ENCODE assay signal across 1 cellular context in the genomic region with DNA sequence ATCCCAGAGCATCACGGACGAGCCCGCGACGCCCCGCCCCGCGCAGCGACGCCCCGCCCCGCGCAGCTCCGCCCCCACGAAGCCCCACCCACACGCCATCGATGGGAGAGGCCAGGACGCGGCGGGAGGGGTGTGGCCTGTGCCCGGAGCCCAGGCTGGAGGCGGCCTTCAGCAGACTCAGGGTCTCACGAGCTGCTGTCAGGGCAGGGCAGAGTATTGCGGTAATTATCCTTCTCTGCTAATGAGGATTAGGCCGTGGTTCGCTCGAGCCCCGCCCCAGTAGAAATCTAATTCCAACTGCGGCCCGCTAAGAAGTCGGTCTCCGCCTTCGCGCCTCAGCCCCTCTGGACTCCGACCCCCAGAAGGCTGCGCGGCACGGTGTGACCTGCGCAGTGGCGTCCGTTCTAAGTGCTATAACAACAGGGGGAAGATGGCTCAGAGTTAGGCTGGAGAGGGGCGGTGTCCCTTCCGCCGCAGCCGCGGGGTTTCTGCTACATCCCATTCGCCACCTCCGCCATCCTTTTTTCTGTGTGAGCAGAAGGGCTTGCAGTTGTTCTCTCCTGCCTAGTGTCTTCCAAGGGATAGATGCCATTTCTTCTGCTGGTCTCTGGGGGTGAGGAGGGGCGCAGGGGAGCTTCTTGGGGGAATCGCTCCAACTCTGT.
TF ChIP-seq lines count a peak whose summit lies in the region.

No MANE protein-coding gene starts in this region.

TF ChIP-seq in HepG2, 621 proteins besides CTCF, POLR2A, EP300 and RAD21 (continued from another document and continues in another):
- TF ChIP-seq, protein P1, sequence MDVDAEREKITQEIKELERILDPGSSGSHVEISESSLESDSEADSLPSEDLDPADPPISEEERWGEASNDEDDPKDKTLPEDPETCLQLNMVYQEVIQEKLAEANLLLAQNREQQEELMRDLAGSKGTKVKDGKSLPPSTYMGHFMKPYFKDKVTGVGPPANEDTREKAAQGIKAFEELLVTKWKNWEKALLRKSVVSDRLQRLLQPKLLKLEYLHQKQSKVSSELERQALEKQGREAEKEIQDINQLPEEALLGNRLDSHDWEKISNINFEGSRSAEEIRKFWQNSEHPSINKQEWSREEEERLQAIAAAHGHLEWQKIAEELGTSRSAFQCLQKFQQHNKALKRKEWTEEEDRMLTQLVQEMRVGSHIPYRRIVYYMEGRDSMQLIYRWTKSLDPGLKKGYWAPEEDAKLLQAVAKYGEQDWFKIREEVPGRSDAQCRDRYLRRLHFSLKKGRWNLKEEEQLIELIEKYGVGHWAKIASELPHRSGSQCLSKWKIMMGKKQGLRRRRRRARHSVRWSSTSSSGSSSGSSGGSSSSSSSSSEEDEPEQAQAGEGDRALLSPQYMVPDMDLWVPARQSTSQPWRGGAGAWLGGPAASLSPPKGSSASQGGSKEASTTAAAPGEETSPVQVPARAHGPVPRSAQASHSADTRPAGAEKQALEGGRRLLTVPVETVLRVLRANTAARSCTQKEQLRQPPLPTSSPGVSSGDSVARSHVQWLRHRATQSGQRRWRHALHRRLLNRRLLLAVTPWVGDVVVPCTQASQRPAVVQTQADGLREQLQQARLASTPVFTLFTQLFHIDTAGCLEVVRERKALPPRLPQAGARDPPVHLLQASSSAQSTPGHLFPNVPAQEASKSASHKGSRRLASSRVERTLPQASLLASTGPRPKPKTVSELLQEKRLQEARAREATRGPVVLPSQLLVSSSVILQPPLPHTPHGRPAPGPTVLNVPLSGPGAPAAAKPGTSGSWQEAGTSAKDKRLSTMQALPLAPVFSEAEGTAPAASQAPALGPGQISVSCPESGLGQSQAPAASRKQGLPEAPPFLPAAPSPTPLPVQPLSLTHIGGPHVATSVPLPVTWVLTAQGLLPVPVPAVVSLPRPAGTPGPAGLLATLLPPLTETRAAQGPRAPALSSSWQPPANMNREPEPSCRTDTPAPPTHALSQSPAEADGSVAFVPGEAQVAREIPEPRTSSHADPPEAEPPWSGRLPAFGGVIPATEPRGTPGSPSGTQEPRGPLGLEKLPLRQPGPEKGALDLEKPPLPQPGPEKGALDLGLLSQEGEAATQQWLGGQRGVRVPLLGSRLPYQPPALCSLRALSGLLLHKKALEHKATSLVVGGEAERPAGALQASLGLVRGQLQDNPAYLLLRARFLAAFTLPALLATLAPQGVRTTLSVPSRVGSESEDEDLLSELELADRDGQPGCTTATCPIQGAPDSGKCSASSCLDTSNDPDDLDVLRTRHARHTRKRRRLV (CRISPR knock-in tag; IDR thresholded peaks at IDR 0.05) = no peak
- TF ChIP-seq ZNF766 (CRISPR knock-in tag; IDR thresholded peaks at IDR 0.05; ENCODE audit: borderline replicate concordance) (no peak), ZFP36L2 (CRISPR knock-in tag; IDR thresholded peaks at IDR 0.05) (no peak), KLF6 (CRISPR knock-in tag; IDR thresholded peaks at IDR 0.05) (no peak; the same call in 1 of the 2 replicates), GATAD1 (CRISPR knock-in tag; IDR thresholded peaks at IDR 0.05) (peak; percentile 67), SALL1 (CRISPR knock-in tag; IDR thresholded peaks at IDR 0.05) (peak; percentile 56; the same call in 1 of the 2 replicates), ZNF570 (CRISPR knock-in tag; IDR thresholded peaks at IDR 0.05; ENCODE audit: borderline replicate concordance) (no peak), NR3C1 (CRISPR knock-in tag; IDR thresholded peaks at IDR 0.05) (no peak), HMGA1 (CRISPR knock-in tag; conservative IDR thresholded peaks at IDR 0.05) (no peak), ZFY (CRISPR knock-in tag; IDR thresholded peaks at IDR 0.05) (peak; percentile 98), ZNF329 (CRISPR knock-in tag; IDR thresholded peaks at IDR 0.05; ENCODE audit: low read depth) (no peak; the same call in 1 of the 2 replicates), DNMT1 (CRISPR knock-in tag; IDR thresholded peaks at IDR 0.05) (no peak), NCOA5 (CRISPR knock-in tag; IDR thresholded peaks at IDR 0.05) (no peak), ZSCAN9 (CRISPR knock-in tag; IDR thresholded peaks at IDR 0.05; ENCODE audit: borderline replicate concordance) (0 out of 2 replicates have a peak, but pooled peaks have one; percentile 15), DMAP1 (CRISPR knock-in tag; IDR thresholded peaks at IDR 0.05) (no peak), ZNF607 (CRISPR knock-in tag; IDR thresholded peaks at IDR 0.05; ENCODE audit: borderline replicate concordance) (peak; percentile 44; the same call in 1 of the 2 replicates), SAP130 (CRISPR knock-in tag; IDR thresholded peaks at IDR 0.05; ENCODE audit: low read depth) (peak; percentile 79), FOXA1 (IDR thresholded peaks at IDR 0.05) (no peak), FOXA1 (CRISPR knock-in tag; IDR thresholded peaks at IDR 0.05) (peak; percentile 45; the same call in 1 of the 2 replicates), SOX13 (IDR thresholded peaks at IDR 0.05) (no peak), SOX13 (CRISPR knock-in tag; conservative IDR thresholded peaks at IDR 0.05 in 1 of 2, IDR thresholded peaks at IDR 0.05 in 1 of 2) (peak in 1 of 2 experiments; percentile 4; a peak in 1 of 4 replicates)
- TF ChIP-seq, protein P2, sequence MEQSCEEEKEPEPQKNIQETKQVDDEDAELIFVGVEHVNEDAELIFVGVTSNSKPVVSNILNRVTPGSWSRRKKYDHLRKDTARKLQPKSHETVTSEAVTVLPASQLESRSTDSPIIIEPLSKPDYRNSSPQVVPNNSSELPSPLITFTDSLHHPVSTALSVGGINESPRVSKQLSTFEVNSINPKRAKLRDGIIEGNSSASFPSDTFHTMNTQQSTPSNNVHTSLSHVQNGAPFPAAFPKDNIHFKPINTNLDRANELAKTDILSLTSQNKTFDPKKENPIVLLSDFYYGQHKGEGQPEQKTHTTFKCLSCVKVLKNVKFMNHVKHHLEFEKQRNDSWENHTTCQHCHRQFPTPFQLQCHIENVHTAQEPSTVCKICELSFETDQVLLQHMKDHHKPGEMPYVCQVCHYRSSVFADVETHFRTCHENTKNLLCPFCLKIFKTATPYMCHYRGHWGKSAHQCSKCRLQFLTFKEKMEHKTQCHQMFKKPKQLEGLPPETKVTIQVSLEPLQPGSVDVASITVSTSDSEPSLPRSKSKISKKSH (CRISPR knock-in tag; IDR thresholded peaks at IDR 0.05; ENCODE audit: borderline replicate concordance) = peak; percentile 37; the same call in 1 of the 2 replicates
- TF ChIP-seq, protein P3, sequence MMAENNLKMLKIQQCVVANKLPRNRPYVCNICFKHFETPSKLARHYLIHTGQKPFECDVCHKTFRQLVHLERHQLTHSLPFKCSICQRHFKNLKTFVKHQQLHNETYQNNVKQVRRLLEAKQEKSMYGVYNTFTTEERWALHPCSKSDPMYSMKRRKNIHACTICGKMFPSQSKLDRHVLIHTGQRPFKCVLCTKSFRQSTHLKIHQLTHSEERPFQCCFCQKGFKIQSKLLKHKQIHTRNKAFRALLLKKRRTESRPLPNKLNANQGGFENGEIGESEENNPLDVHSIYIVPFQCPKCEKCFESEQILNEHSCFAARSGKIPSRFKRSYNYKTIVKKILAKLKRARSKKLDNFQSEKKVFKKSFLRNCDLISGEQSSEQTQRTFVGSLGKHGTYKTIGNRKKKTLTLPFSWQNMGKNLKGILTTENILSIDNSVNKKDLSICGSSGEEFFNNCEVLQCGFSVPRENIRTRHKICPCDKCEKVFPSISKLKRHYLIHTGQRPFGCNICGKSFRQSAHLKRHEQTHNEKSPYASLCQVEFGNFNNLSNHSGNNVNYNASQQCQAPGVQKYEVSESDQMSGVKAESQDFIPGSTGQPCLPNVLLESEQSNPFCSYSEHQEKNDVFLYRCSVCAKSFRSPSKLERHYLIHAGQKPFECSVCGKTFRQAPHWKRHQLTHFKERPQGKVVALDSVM (CRISPR knock-in tag; IDR thresholded peaks at IDR 0.05) = 0 out of 2 replicates have a peak, but pooled peaks have one; percentile 42
- TF ChIP-seq, protein P4, sequence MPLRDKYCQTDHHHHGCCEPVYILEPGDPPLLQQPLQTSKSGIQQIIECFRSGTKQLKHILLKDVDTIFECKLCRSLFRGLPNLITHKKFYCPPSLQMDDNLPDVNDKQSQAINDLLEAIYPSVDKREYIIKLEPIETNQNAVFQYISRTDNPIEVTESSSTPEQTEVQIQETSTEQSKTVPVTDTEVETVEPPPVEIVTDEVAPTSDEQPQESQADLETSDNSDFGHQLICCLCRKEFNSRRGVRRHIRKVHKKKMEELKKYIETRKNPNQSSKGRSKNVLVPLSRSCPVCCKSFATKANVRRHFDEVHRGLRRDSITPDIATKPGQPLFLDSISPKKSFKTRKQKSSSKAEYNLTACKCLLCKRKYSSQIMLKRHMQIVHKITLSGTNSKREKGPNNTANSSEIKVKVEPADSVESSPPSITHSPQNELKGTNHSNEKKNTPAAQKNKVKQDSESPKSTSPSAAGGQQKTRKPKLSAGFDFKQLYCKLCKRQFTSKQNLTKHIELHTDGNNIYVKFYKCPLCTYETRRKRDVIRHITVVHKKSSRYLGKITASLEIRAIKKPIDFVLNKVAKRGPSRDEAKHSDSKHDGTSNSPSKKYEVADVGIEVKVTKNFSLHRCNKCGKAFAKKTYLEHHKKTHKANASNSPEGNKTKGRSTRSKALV (CRISPR knock-in tag; IDR thresholded peaks at IDR 0.05) = no peak
- TF ChIP-seq, protein P5, sequence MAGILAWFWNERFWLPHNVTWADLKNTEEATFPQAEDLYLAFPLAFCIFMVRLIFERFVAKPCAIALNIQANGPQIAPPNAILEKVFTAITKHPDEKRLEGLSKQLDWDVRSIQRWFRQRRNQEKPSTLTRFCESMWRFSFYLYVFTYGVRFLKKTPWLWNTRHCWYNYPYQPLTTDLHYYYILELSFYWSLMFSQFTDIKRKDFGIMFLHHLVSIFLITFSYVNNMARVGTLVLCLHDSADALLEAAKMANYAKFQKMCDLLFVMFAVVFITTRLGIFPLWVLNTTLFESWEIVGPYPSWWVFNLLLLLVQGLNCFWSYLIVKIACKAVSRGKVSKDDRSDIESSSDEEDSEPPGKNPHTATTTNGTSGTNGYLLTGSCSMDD (CRISPR knock-in tag; IDR thresholded peaks at IDR 0.05) = no peak
- TF ChIP-seq, protein P6, sequence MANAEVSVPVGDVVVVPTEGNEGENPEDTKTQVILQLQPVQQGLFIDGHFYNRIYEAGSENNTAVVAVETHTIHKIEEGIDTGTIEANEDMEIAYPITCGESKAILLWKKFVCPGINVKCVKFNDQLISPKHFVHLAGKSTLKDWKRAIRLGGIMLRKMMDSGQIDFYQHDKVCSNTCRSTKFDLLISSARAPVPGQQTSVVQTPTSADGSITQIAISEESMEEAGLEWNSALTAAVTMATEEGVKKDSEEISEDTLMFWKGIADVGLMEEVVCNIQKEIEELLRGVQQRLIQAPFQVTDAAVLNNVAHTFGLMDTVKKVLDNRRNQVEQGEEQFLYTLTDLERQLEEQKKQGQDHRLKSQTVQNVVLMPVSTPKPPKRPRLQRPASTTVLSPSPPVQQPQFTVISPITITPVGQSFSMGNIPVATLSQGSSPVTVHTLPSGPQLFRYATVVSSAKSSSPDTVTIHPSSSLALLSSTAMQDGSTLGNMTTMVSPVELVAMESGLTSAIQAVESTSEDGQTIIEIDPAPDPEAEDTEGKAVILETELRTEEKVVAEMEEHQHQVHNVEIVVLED (CRISPR knock-in tag; IDR thresholded peaks at IDR 0.05; ENCODE audit: borderline replicate concordance) = peak; percentile 92
- TF ChIP-seq, protein P7, sequence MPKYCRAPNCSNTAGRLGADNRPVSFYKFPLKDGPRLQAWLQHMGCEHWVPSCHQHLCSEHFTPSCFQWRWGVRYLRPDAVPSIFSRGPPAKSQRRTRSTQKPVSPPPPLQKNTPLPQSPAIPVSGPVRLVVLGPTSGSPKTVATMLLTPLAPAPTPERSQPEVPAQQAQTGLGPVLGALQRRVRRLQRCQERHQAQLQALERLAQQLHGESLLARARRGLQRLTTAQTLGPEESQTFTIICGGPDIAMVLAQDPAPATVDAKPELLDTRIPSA (CRISPR knock-in tag; IDR thresholded peaks at IDR 0.05; ENCODE audit: borderline replicate concordance) = peak; percentile 80; the same call in 1 of the 2 replicates
- TF ChIP-seq, protein P8, sequence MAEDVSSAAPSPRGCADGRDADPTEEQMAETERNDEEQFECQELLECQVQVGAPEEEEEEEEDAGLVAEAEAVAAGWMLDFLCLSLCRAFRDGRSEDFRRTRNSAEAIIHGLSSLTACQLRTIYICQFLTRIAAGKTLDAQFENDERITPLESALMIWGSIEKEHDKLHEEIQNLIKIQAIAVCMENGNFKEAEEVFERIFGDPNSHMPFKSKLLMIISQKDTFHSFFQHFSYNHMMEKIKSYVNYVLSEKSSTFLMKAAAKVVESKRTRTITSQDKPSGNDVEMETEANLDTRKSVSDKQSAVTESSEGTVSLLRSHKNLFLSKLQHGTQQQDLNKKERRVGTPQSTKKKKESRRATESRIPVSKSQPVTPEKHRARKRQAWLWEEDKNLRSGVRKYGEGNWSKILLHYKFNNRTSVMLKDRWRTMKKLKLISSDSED (CRISPR knock-in tag; IDR thresholded peaks at IDR 0.05) = no peak
- TF ChIP-seq, protein P9, sequence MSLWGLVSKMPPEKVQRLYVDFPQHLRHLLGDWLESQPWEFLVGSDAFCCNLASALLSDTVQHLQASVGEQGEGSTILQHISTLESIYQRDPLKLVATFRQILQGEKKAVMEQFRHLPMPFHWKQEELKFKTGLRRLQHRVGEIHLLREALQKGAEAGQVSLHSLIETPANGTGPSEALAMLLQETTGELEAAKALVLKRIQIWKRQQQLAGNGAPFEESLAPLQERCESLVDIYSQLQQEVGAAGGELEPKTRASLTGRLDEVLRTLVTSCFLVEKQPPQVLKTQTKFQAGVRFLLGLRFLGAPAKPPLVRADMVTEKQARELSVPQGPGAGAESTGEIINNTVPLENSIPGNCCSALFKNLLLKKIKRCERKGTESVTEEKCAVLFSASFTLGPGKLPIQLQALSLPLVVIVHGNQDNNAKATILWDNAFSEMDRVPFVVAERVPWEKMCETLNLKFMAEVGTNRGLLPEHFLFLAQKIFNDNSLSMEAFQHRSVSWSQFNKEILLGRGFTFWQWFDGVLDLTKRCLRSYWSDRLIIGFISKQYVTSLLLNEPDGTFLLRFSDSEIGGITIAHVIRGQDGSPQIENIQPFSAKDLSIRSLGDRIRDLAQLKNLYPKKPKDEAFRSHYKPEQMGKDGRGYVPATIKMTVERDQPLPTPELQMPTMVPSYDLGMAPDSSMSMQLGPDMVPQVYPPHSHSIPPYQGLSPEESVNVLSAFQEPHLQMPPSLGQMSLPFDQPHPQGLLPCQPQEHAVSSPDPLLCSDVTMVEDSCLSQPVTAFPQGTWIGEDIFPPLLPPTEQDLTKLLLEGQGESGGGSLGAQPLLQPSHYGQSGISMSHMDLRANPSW (CRISPR knock-in tag; IDR thresholded peaks at IDR 0.05; ENCODE audit: borderline replicate concordance) = no peak
- TF ChIP-seq, protein P10, sequence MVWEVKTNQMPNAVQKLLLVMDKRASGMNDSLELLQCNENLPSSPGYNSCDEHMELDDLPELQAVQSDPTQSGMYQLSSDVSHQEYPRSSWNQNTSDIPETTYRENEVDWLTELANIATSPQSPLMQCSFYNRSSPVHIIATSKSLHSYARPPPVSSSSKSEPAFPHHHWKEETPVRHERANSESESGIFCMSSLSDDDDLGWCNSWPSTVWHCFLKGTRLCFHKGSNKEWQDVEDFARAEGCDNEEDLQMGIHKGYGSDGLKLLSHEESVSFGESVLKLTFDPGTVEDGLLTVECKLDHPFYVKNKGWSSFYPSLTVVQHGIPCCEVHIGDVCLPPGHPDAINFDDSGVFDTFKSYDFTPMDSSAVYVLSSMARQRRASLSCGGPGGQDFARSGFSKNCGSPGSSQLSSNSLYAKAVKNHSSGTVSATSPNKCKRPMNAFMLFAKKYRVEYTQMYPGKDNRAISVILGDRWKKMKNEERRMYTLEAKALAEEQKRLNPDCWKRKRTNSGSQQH (CRISPR knock-in tag; IDR thresholded peaks at IDR 0.05; ENCODE audit: low read depth) = no peak
- TF ChIP-seq, protein P11, sequence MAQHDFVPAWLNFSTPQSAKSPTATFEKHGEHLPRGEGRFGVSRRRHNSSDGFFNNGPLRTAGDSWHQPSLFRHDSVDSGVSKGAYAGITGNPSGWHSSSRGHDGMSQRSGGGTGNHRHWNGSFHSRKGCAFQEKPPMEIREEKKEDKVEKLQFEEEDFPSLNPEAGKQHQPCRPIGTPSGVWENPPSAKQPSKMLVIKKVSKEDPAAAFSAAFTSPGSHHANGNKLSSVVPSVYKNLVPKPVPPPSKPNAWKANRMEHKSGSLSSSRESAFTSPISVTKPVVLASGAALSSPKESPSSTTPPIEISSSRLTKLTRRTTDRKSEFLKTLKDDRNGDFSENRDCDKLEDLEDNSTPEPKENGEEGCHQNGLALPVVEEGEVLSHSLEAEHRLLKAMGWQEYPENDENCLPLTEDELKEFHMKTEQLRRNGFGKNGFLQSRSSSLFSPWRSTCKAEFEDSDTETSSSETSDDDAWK (CRISPR knock-in tag; IDR thresholded peaks at IDR 0.05) = no peak
